Comparison of ENCODE assay signal across 8 cellular contexts in genomic region chr7:143382791-143383641, GRCh38. TPM values are rescaled to one million over a fixed set of nuclear protein-coding genes. Genes with fewer than 3 reads are reported as not detected.
A peak's percentile ranks its signal among the peaks of the same experiment; 100 is the strongest.
DNase-seq lines count a peak whose midpoint lies in the region; ATAC-seq, FAIRE-seq and TF ChIP-seq lines count a peak whose summit lies in the region.

No MANE protein-coding gene starts in this region.

- H2AFZ ChIP-seq in K562 (ENCODE audit: low read depth, low read length): no peak overlapping the region

- in situ Hi-C loops in K562 (cut with MboI): no loop called here

- peaks cover 12% of the 10 kb centered on the region for H3K79me2 ChIP-seq in K562 (ENCODE audit: control insufficient read depth, insufficient read depth, low read length)

- FAIRE-seq in K562 (lab: Jason Lieb, UNC): no peak
- no peak for FAIRE-seq in kidney (lab: Jason Lieb, UNC)

- H3K9ac ChIP-seq in K562 (ENCODE audit: insufficient read depth in 1 of 2, low read depth in 2 of 2, low read length in 2 of 2) (peak overlapping the region in 1 of 2 experiments; percentile 47; a peak in 1 of 4 replicates), kidney (ENCODE audit: low read length in 2 of 2) (peak overlapping the region in 1 of 2 donors; percentile 90)

- no peaks in the 10 kb centered on the region for H3K27me3 ChIP-seq in K562 (ENCODE audit: control insufficient read depth in 2 of 2, insufficient read depth in 2 of 2, low read length in 2 of 2)

- H4K20me1 ChIP-seq in K562 (replicated peaks; ENCODE audit: control insufficient read depth, insufficient read depth, low read length): peaks cover 13% of the 10 kb centered on the region

- H3K4me3 ChIP-seq in HEK293 (ENCODE audit: low read depth, low read length) (peak overlapping the region; percentile 85; the same call in 1 of the 2 replicates), K562 (no peak overlapping the region), kidney (ENCODE audit: low read length in 2 of 2) (peak overlapping the region; percentile 44 to 82)

- no peaks in the 10 kb centered on the region for H3K27me3 Mint-ChIP-seq in stimulated activated naive CD8-positive, alpha-beta T cell treated with anti-CD3 and anti-CD28 coated beads, Interleukin-15, amount 100 ng/mL, for 72 hours

- H3K36me3 ChIP-seq in HEK293 (ENCODE audit: control insufficient read depth in 2 of 2, insufficient read depth in 1 of 2, low read length in 2 of 2): peaks cover 5 to 54% of the 10 kb centered on the region in 2 experiments; a peak in 2 of 3 replicates
- peaks cover 47% of the 10 kb centered on the region; the same call in 2 of the 3 replicates for H3K36me3 ChIP-seq in K562 (ENCODE audit: control insufficient read depth, insufficient read depth, low read length)
- peaks cover 0 to 4% of the 10 kb centered on the region in 2 donors for H3K36me3 ChIP-seq in kidney (ENCODE audit: control insufficient read depth in 1 of 2, insufficient read depth in 2 of 2, low read length in 2 of 2)

- TF ChIP-seq POLR2A in K562 (conservative IDR thresholded peaks at IDR 0.05): no peak; the same call in 1 of the 2 replicates

- H3K27ac Mint-ChIP-seq in stimulated activated naive CD8-positive, alpha-beta T cell treated with anti-CD3 and anti-CD28 coated beads, Interleukin-15, amount 100 ng/mL, for 72 hours: peak overlapping the region in 1 of 2 donors; percentile 43

- peaks cover 13% of the 10 kb centered on the region for H3K9me1 ChIP-seq in K562 (ENCODE audit: control insufficient read depth, insufficient read depth, low read length)

- ATAC-seq in K562 (no peak), GM18870 (IDR thresholded peaks at IDR 0.05; ENCODE audit: unreplicated experiment) (no peak)
- ATAC-seq in stimulated activated naive CD8-positive, alpha-beta T cell treated with anti-CD3 and anti-CD28 coated beads, Interleukin-15, amount 100 ng/mL, for 72 hours: no peak

- H3K4me3 Mint-ChIP-seq in stimulated activated naive CD8-positive, alpha-beta T cell treated with anti-CD3 and anti-CD28 coated beads, Interleukin-15, amount 100 ng/mL, for 72 hours: peak overlapping the region; percentile 64 to 79

- intact Hi-C loops in K562 (cut with micrococcal nuclease) (loop anchor here (5.0 kb wide), 1 partner anchor 36 kb away; no protein-coding TSS in a partner anchor), kidney (cut with DNase I) (no loop called here)

- H3K27ac ChIP-seq in HEK293 (ENCODE audit: extremely low read depth, low read depth, low read length) (no peak overlapping the region), K562 (ENCODE audit: extremely low read depth, low read depth, low read length) (no peak overlapping the region), kidney (ENCODE audit: low read depth in 2 of 2, low read length in 2 of 2) (peak overlapping the region in 1 of 2 donors; percentile 80)

- H3K9me3 Mint-ChIP-seq in stimulated activated naive CD8-positive, alpha-beta T cell treated with anti-CD3 and anti-CD28 coated beads, Interleukin-15, amount 100 ng/mL, for 72 hours: no peaks in the 10 kb centered on the region

- H3K4me1 ChIP-seq in HEK293 (ENCODE audit: control insufficient read depth, insufficient read depth, low read length): peaks cover 3% of the 10 kb centered on the region; the same call in 1 of the 2 replicates
- peaks cover 21 to 42% of the 10 kb centered on the region in 2 experiments; a peak in 4 of 5 replicates for H3K4me1 ChIP-seq in K562 (replicated peaks in 1 of 2; ENCODE audit: control insufficient read depth in 2 of 2, insufficient read depth in 2 of 2, low read length in 2 of 2)
- H3K4me1 ChIP-seq in kidney (ENCODE audit: control insufficient read depth in 1 of 2, insufficient read depth in 1 of 2, low read depth in 1 of 2, low read length in 2 of 2): peaks cover 15 to 27% of the 10 kb centered on the region in 2 donors

- H3K9me3 ChIP-seq in HEK293 (ENCODE audit: control insufficient read depth, insufficient read depth, low read depth, low read length): no peaks in the 10 kb centered on the region
- no peaks in the 10 kb centered on the region for H3K9me3 ChIP-seq in K562 (replicated peaks; ENCODE audit: control insufficient read depth, insufficient read depth, low read depth, low read length)
- H3K9me3 ChIP-seq in kidney (ENCODE audit: control insufficient read depth in 1 of 2, low read length in 2 of 2): no peaks in the 10 kb centered on the region

- no TSS peak for BruUV-seq in K562 (replicated peaks; lab: Mats Ljungman, UMichigan)

- TF ChIP-seq RAD21 in K562 (CRISPR knock-in tag; conservative IDR thresholded peaks at IDR 0.05 in 1 of 2, IDR thresholded peaks at IDR 0.05 in 1 of 2): no peak

- no peak for TF ChIP-seq EP300 in K562 (IDR thresholded peaks at IDR 0.05; ENCODE audit: low read length)

- peaks cover 20% of the 10 kb centered on the region for H3K4me1 Mint-ChIP-seq in stimulated activated naive CD8-positive, alpha-beta T cell treated with anti-CD3 and anti-CD28 coated beads, Interleukin-15, amount 100 ng/mL, for 72 hours

- DNase-seq in K562 (ENCODE audit: extremely low read depth in 1 of 4, low spot score in 3 of 4) (no peak), kidney (peak; percentile 75), superior temporal gyrus (ENCODE audit: extremely low spot score) (no peak), T1000 (lab: John Stamatoyannopoulos, UW) (no peak), amniotic stem cell (lab: John Stamatoyannopoulos, UW) (no peak)
- no peak for DNase-seq in stimulated activated naive CD8-positive, alpha-beta T cell treated with anti-CD3 and anti-CD28 coated beads, Interleukin-15, amount 100 ng/mL, for 72 hours

- POLR2A ChIA-PET in HEK293 (lab: Yijun Ruan, JAX) (interaction anchor here (1.7 kb wide), 1 partner anchor 10 kb away, joined by 10 read pairs; no protein-coding TSS in a partner anchor), K562 (lab: Yijun Ruan, JAX) (interaction anchor here (0.7 to 3.2 kb wide), 8 partner anchors 9 to 38 kb away, joined by 3 to 46 read pairs (median 4); no protein-coding TSS in a partner anchor)

- 0 out of 2 replicates have a peak overlapping the region, but pooled peaks have one; percentile 64 for H3K4me2 ChIP-seq in K562 (ENCODE audit: insufficient read depth, low read length)

- CTCF ChIA-PET in HEK293 (lab: Yijun Ruan, JAX) (interaction anchor here (1.0 to 1.2 kb wide), 3 partner anchors 10 to 34 kb away, joined by 3 to 5 read pairs (median 4); no protein-coding TSS in a partner anchor), K562 (lab: Yijun Ruan, JAX; ENCODE audit: low intra/inter-chr PET ratio) (interaction anchor here (0.6 kb wide), 1 partner anchor 65 kb away, joined by 5 read pairs; no protein-coding TSS in a partner anchor)

- WGBS in K562 (ENCODE audit: insufficient coverage, low coverage, missing lambda C conversion rate): 91% methylated on average over 15 of the region's 15 CpGs

- no peak for TF ChIP-seq CTCF in HEK293 (tag by site-specific recombination; IDR thresholded peaks at IDR 0.05)
- no peak for TF ChIP-seq CTCF in K562 (IDR thresholded peaks at IDR 0.05 in 2 of 3, conservative IDR thresholded peaks at IDR 0.05 in 1 of 3; ENCODE audit: insufficient read depth in 2 of 3, low read depth in 1 of 3, low read length in 3 of 3)
- TF ChIP-seq CTCF in kidney (IDR thresholded peaks at IDR 0.05; ENCODE audit: borderline replicate concordance, extremely low read depth, insufficient read depth): no peak

RNA-seq across cellular contexts. Expression of gene ZYX, which starts 1.9 kb away (rescaled TPM):
- total RNA-seq in K562 (2011; cell fraction: chromatin; rRNA removed; ENCODE audit: low replicate concordance): 38.7 and 99.5 TPM in 2 replicates
- 54.7 and 66.9 TPM in 2 replicates for total RNA-seq in K562 (2011; cell fraction: nucleolus; rRNA removed)
- total RNA-seq in K562 (2011; cell fraction: nucleoplasm; rRNA removed): 41.5 and 64.4 TPM in 2 replicates
- total RNA-seq in K562 (2014; rRNA removed) (26.9 and 37.8 TPM in 2 replicates), K562 (2014; rRNA removed; fragmentation: Illumina TruSeq; extraction: Trizol) (9.2 and 11.5 TPM in 2 replicates), K562 (2015; rRNA removed; fragmentation: Illumina TruSeq; extraction: Trizol) (15.7 and 17.3 TPM in 2 replicates), K562 (2021) (114 and 130 TPM in 2 replicates), kidney (193 TPM)
- polyA plus RNA-seq in K562 (2011; rRNA removed) (9.0 and 18.5 TPM in 2 replicates), K562 (2014; fragmentation: Illumina TruSeq; extraction: Trizol) (81.7 and 116 TPM in 2 replicates), K562 (2014; fragmentation: Nextera tagmentation; extraction: Ambion mirVana) (1 to 10 TPM; 1.8 to 3.1 TPM), K562 (2014; rRNA removed) (30.0 and 35.0 TPM in 2 replicates), kidney (ENCODE audit: insufficient read depth, low read depth, low replicate concordance) (50.1 TPM)
- polyA plus RNA-seq in K562 (2011; cell fraction: cytosol; rRNA removed): 15.7 and 26.2 TPM in 2 replicates
- polyA plus RNA-seq in K562 (2011; cell fraction: nucleus; rRNA removed): 53.7 and 98.4 TPM in 2 replicates
- 141 and 252 TPM in 2 replicates for polyA plus RNA-seq in K562 (2012)
- polyA minus RNA-seq in K562 (2011; rRNA and poly(A)+ RNA removed): 8.3 and 9.5 TPM in 2 replicates
- polyA minus RNA-seq in K562 (2011; cell fraction: cytosol; rRNA and poly(A)+ RNA removed): 57.5 and 83.9 TPM in 2 replicates
- polyA minus RNA-seq in K562 (2011; cell fraction: nucleus; rRNA and poly(A)+ RNA removed): 35.4 and 38.0 TPM in 2 replicates

RNA-seq across cellular contexts. Expression of gene FAM131B, which starts 20.5 kb away (rescaled TPM):
- total RNA-seq in K562 (2011; cell fraction: chromatin; rRNA removed; ENCODE audit: low replicate concordance): 0.07 TPM in 1 of 2 replicates, not detected in the other
- not detected in 2 replicates for total RNA-seq in K562 (2011; cell fraction: nucleolus; rRNA removed)
- total RNA-seq in K562 (2011; cell fraction: nucleoplasm; rRNA removed): not detected in 2 replicates
- total RNA-seq in K562 (2014; rRNA removed) (not detected in 2 replicates), K562 (2014; rRNA removed; fragmentation: Illumina TruSeq; extraction: Trizol) (not detected in 2 replicates), K562 (2015; rRNA removed; fragmentation: Illumina TruSeq; extraction: Trizol) (not detected in 2 replicates), K562 (2021) (0.04 TPM in 2 replicates), kidney (0.82 TPM)
- polyA plus RNA-seq in K562 (2011; rRNA removed) (0.03 and 0.11 TPM in 2 replicates), K562 (2014; fragmentation: Illumina TruSeq; extraction: Trizol) (not detected in 2 replicates), K562 (2014; fragmentation: Nextera tagmentation; extraction: Ambion mirVana) (not detected), K562 (2014; rRNA removed) (not detected in 2 replicates), kidney (ENCODE audit: insufficient read depth, low read depth, low replicate concordance) (0.19 TPM)
- not detected in 2 replicates for polyA plus RNA-seq in K562 (2011; cell fraction: cytosol; rRNA removed)
- polyA plus RNA-seq in K562 (2011; cell fraction: nucleus; rRNA removed): 0.09 TPM in 1 of 2 replicates, not detected in the other
- 0.03 TPM in 2 replicates for polyA plus RNA-seq in K562 (2012)
- not detected in 2 replicates for polyA minus RNA-seq in K562 (2011; rRNA and poly(A)+ RNA removed)
- 0.29 TPM in 1 of 2 replicates, not detected in the other for polyA minus RNA-seq in K562 (2011; cell fraction: cytosol; rRNA and poly(A)+ RNA removed)
- polyA minus RNA-seq in K562 (2011; cell fraction: nucleus; rRNA and poly(A)+ RNA removed): 0.33 TPM in 1 of 2 replicates, not detected in the other

RNA-seq across cellular contexts. Expression of gene EPHA1, which starts 25.6 kb away (rescaled TPM):
- 0.37 TPM in 1 of 2 replicates, not detected in the other for total RNA-seq in K562 (2011; cell fraction: chromatin; rRNA removed; ENCODE audit: low replicate concordance)
- total RNA-seq in K562 (2011; cell fraction: nucleolus; rRNA removed): 0.26 and 0.67 TPM in 2 replicates
- 0.37 TPM in 1 of 2 replicates, not detected in the other for total RNA-seq in K562 (2011; cell fraction: nucleoplasm; rRNA removed)
- total RNA-seq in K562 (2014; rRNA removed) (not detected in 2 replicates), K562 (2014; rRNA removed; fragmentation: Illumina TruSeq; extraction: Trizol) (not detected in 2 replicates), K562 (2015; rRNA removed; fragmentation: Illumina TruSeq; extraction: Trizol) (not detected in 2 replicates), K562 (2021) (0.22 and 0.25 TPM in 2 replicates), kidney (22.3 TPM)
- polyA plus RNA-seq in K562 (2011; rRNA removed) (0.07 and 0.32 TPM in 2 replicates), K562 (2014; fragmentation: Illumina TruSeq; extraction: Trizol) (not detected in 2 replicates), K562 (2014; fragmentation: Nextera tagmentation; extraction: Ambion mirVana) (not detected), K562 (2014; rRNA removed) (0.05 and 0.57 TPM in 2 replicates), kidney (ENCODE audit: insufficient read depth, low read depth, low replicate concordance) (6.9 TPM)
- polyA plus RNA-seq in K562 (2011; cell fraction: cytosol; rRNA removed): 0.03 and 0.39 TPM in 2 replicates
- polyA plus RNA-seq in K562 (2011; cell fraction: nucleus; rRNA removed): 0.25 and 1.1 TPM in 2 replicates
- polyA plus RNA-seq in K562 (2012): 2.7 and 3.5 TPM in 2 replicates
- polyA minus RNA-seq in K562 (2011; rRNA and poly(A)+ RNA removed): 0.14 TPM in 1 of 2 replicates, not detected in the other
- polyA minus RNA-seq in K562 (2011; cell fraction: cytosol; rRNA and poly(A)+ RNA removed): not detected in 2 replicates
- 0.54 TPM in 1 of 2 replicates, not detected in the other for polyA minus RNA-seq in K562 (2011; cell fraction: nucleus; rRNA and poly(A)+ RNA removed)

Comparison
In these comparisons a context has a peak if more than half of its experiments do, and no peak if none do; other contexts are left out.
1. RNA of gene EPHA1, which starts 25.6 kb away (total RNA-seq): 22.3 TPM in kidney (single experiment); 0.22 to 0.67 TPM in K562; every median in the first group is over 10 times any median in the second.
2. Of the 44 proteins assayed by ChIP-seq in both K562 and HEK293: peak only in K562: ZBTB49; only in HEK293: none; in both: none; in neither: 43.